Comparison of ENCODE assay signal across 8 cellular contexts in genomic region chr19:3556423-3556977, GRCh38. TPM values are rescaled to one million over a fixed set of nuclear protein-coding genes. Genes with fewer than 3 reads are reported as not detected.
A peak's percentile ranks its signal among the peaks of the same experiment; 100 is the strongest.
DNase-seq lines count a peak whose midpoint lies in the region; ATAC-seq and TF ChIP-seq lines count a peak whose summit lies in the region.

No MANE protein-coding gene starts in this region.

- H3K27ac ChIP-seq in SU-DHL-6 (ENCODE audit: low read depth, low read length) (no peak overlapping the region), sigmoid colon (peak overlapping the region in 3 of 4 donors; percentile 83 to 91 (median 89))

- no peak overlapping the region for H2AFZ ChIP-seq in SU-DHL-6 (ENCODE audit: low read depth, low read length, severe bottlenecking)

- intact Hi-C loops in sigmoid colon (cut with DNase I): no loop called here

- no peak for TF ChIP-seq EP300 in sigmoid colon (IDR thresholded peaks at IDR 0.05)

- H3K4me2 ChIP-seq in SU-DHL-6 (ENCODE audit: low read depth, low read length, poor library complexity, severe bottlenecking): peak overlapping the region; percentile 68

- no peaks in the 10 kb centered on the region for H3K27me3 ChIP-seq in SU-DHL-6 (ENCODE audit: low read length)
- H3K27me3 ChIP-seq in sigmoid colon: no peaks in the 10 kb centered on the region

- H3F3A ChIP-seq in SU-DHL-6 (ENCODE audit: insufficient read depth): no peaks in the 10 kb centered on the region

- peaks cover 7% of the 10 kb centered on the region; the same call in 1 of the 2 replicates for H4K20me1 ChIP-seq in SU-DHL-6 (ENCODE audit: low read depth, low read length)

- TF ChIP-seq POLR2A in sigmoid colon (IDR thresholded peaks at IDR 0.05): no peak

- no peaks in the 10 kb centered on the region for H3K9me3 ChIP-seq in SU-DHL-6 (ENCODE audit: insufficient read depth, low read length)
- H3K9me3 ChIP-seq in sigmoid colon: no peaks in the 10 kb centered on the region

- 32% methylated on average over 9 of the region's 9 CpGs for WGBS in sigmoid colon, 2 donors

- H3K79me2 ChIP-seq in SU-DHL-6 (ENCODE audit: insufficient read depth, low read length): peaks cover 30% of the 10 kb centered on the region

- ATAC-seq in GM18498 (IDR thresholded peaks at IDR 0.05; ENCODE audit: unreplicated experiment) (no peak), HG03135 (IDR thresholded peaks at IDR 0.05; ENCODE audit: unreplicated experiment) (no peak)

- H3K36me3 ChIP-seq in SU-DHL-6 (ENCODE audit: low read length): no peaks in the 10 kb centered on the region
- no peaks in the 10 kb centered on the region for H3K36me3 ChIP-seq in sigmoid colon

- H3K4me3 ChIP-seq in GM12865 (ENCODE audit: low read depth, low read length) (peak overlapping the region; percentile 75), SU-DHL-6 (ENCODE audit: insufficient read depth, low read length, poor library complexity, severe bottlenecking) (peak overlapping the region; percentile 62), fibroblast of villous mesenchyme (ENCODE audit: low read depth, low read length) (peak overlapping the region; percentile 69), sigmoid colon (peak overlapping the region; percentile 66 to 99 (median 93))

- H3K9ac ChIP-seq in SU-DHL-6 (ENCODE audit: low read length): peak overlapping the region; percentile 62

- TF ChIP-seq CTCF in GM12865 (IDR thresholded peaks at IDR 0.05; ENCODE audit: insufficient read depth, low read depth, low read length, missing control alignments) (no peak), SU-DHL-6 (IDR thresholded peaks at IDR 0.05; ENCODE audit: insufficient read depth, low read length, poor library complexity, severe bottlenecking) (no peak), fibroblast of villous mesenchyme (IDR thresholded peaks at IDR 0.05; ENCODE audit: insufficient read depth, low read depth, low read length) (no peak), sigmoid colon (IDR thresholded peaks at IDR 0.05) (no peak)

- no peaks in the 10 kb centered on the region for H3K9me2 ChIP-seq in SU-DHL-6 (replicated peaks; ENCODE audit: insufficient read depth, low read length)

- peaks cover 0 to 33% (median 27%) of the 10 kb centered on the region in 4 donors for H3K4me1 ChIP-seq in sigmoid colon

- DNase-seq in GM12865 (ENCODE audit: low read depth): no peak
- no peak for DNase-seq in fibroblast of villous mesenchyme (ENCODE audit: low read depth)
- DNase-seq in sigmoid colon: no peak
- no peak for DNase-seq in DMS53 (lab: John Stamatoyannopoulos, UW)
- no peak for DNase-seq in mesenteric fat pad (ENCODE audit: low spot score)

RNA-seq across cellular contexts. Expression of gene MFSD12, which starts 0.9 kb away (rescaled TPM):
- total RNA-seq in fibroblast of villous mesenchyme (137 and 139 TPM in 2 replicates), sigmoid colon (10 to 100 TPM; 13.7 to 36.0 (median 22.6) TPM), mesenteric fat pad (63.1 TPM)
- polyA plus RNA-seq in sigmoid colon: 10 to 100 TPM in 1 of 3 donors, 1 to 10 TPM in 2; 2.4 to 53.5 (median 8.6) TPM

RNA-seq across cellular contexts. Expression of gene HMG20B, which starts 16.2 kb away (rescaled TPM):
- total RNA-seq in fibroblast of villous mesenchyme (72.5 and 124 TPM in 2 replicates), sigmoid colon (100 to 1,000 TPM; 105 to 148 (median 120) TPM), mesenteric fat pad (55.1 TPM)
- 10 to 100 TPM; 61.3 to 85.9 (median 78.2) TPM for polyA plus RNA-seq in sigmoid colon

RNA-seq across cellular contexts. Expression of gene TEKTIP1, which starts 17.5 kb away (rescaled TPM):
- not detected in 2 replicates for total RNA-seq in fibroblast of villous mesenchyme
- 1 to 10 TPM in 1 of 4 donors, not detected in 3; 1.4 TPM for total RNA-seq in sigmoid colon
- polyA plus RNA-seq in sigmoid colon: 1 to 10 TPM in 1 of 3 donors, not detected in 2; 1.5 TPM
- total RNA-seq in mesenteric fat pad: 0.51 TPM

RNA-seq across cellular contexts. Expression of gene GIPC3, which starts 28.8 kb away (rescaled TPM):
- total RNA-seq in fibroblast of villous mesenchyme: 0.32 and 0.43 TPM in 2 replicates
- under 1 TPM in 2 of 4 donors, not detected in 2; under 0.01 to 0.83 TPM for total RNA-seq in sigmoid colon
- polyA plus RNA-seq in sigmoid colon: 1 to 10 TPM in 1 of 3 donors, not detected in 2; 1.0 TPM
- 1.8 TPM for total RNA-seq in mesenteric fat pad

RNA-seq across cellular contexts. Expression of gene TBXA2R, which starts 50.2 kb away (rescaled TPM):
- 4.3 and 4.8 TPM in 2 replicates for total RNA-seq in fibroblast of villous mesenchyme
- 1 to 10 TPM in 1 of 4 donors, under 1 TPM in 3; 0.36 to 3.6 (median 0.68) TPM for total RNA-seq in sigmoid colon
- 1 to 10 TPM in 1 of 3 donors, under 1 TPM in 1, not detected in 1; 0.69 to 1.4 TPM for polyA plus RNA-seq in sigmoid colon
- 5.4 TPM for total RNA-seq in mesenteric fat pad
